ENCODE assay signal across 16 cellular contexts in genomic region chr1:64539279-64539678, GRCh38.
DNase-seq lines count a peak whose midpoint lies in the region; ATAC-seq and TF ChIP-seq lines count a peak whose summit lies in the region.
"Had no signal": no experiment of that assay in that cellular context is flagged by ENCODE, and none has a peak within 500 bp of the region (broad histone marks: within the 10 kb centered on the region; RNA-seq: fewer than 3 reads in every experiment).

No MANE protein-coding gene starts in this region.

- TF ChIP-seq CTCF in heart left ventricle (IDR thresholded peaks at IDR 0.05) (no peak), gastroesophageal sphincter (IDR thresholded peaks at IDR 0.05) (no peak), gastrocnemius medialis (IDR thresholded peaks at IDR 0.05 in 4 of 5, conservative IDR thresholded peaks at IDR 0.05 in 1 of 5) (no peak), Caco-2 (IDR thresholded peaks at IDR 0.05; ENCODE audit: insufficient read depth in 1 of 2, low read depth in 1 of 2, low read length in 1 of 2, severe bottlenecking in 1 of 2, unreplicated experiment in 1 of 2) (no peak)

- intact Hi-C loops in heart left ventricle (cut with DNase I) (loop anchor here in 1 of 10 donors (5.0 kb wide), 1 partner anchor 62 kb away; no protein-coding TSS in a partner anchor), cardiac septum (cut with DNase I) (loop anchor here (5.0 kb wide), 2 partner anchors 37 to 67 kb away; partner anchors contain the start of gene CACHD1), gastrocnemius medialis (cut with DNase I; ENCODE audit: low total_unique reads) (no loop called here), Caco-2 (cut with micrococcal nuclease; ENCODE audit: unreplicated experiment) (no loop called here)

- POLR2A ChIA-PET in Caco-2 (lab: Charles Lee) = interaction anchor here (0.5 kb wide), 1 partner anchor 50 kb away, joined by 3 read pairs; no protein-coding TSS in a partner anchor

- DNase-seq in heart left ventricle (no peak), cardiac septum (ENCODE audit: low spot score) (no peak), gastrocnemius medialis (no peak), NCI-H510A treated with DMSO at 0.1 percent for 48 hours (lab: John Stamatoyannopoulos, UW) (no peak), NK-92 (lab: John Stamatoyannopoulos, UW; ENCODE audit: unreplicated experiment) (no peak), GM19238 (ENCODE audit: insufficient read length, low spot score) (no peak), Caco-2 (no peak)
- DNase-seq: activated B cell treated with CpG ODN at 0.5 μM for 24 hours; activated CD8-positive, alpha-beta memory T cell treated with anti-CD3 and anti-CD28 coated beads for 24 hours; amniotic stem cell; foreskin keratinocyte; NCI-H510A had no signal

- WGBS in heart left ventricle, 4 donors = 52 to 61% (median 56%) methylated on average over 3 of the region's 3 CpGs
- WGBS in gastroesophageal sphincter (ENCODE audit: low coverage in 1 of 2), 2 donors = 36 to 41% methylated on average over 2 to 3 of the region's 3 CpGs

- H3K36me3 ChIP-seq in heart left ventricle = no peaks in the 10 kb centered on the region
- H3K36me3 ChIP-seq in gastroesophageal sphincter = no peaks in the 10 kb centered on the region
- H3K36me3 ChIP-seq in gastrocnemius medialis = no peaks in the 10 kb centered on the region
- H3K36me3 ChIP-seq in Caco-2 (ENCODE audit: control insufficient read depth, insufficient read depth, low read length) = no peaks in the 10 kb centered on the region
- H3K36me3 ChIP-seq: prostate gland had no signal

- no peaks in the 10 kb centered on the region for H3K27me3 Mint-ChIP-seq in Caco-2 (ENCODE audit: insufficient read depth, unreplicated experiment)

- H3K4me3 ChIP-seq in heart left ventricle = peak overlapping the region in 2 of 12 donors; percentile 43 to 50
- no peak overlapping the region for H3K4me3 ChIP-seq in gastroesophageal sphincter
- no peak overlapping the region for H3K4me3 ChIP-seq in gastrocnemius medialis
- H3K4me3 ChIP-seq in Caco-2 (ENCODE audit: low read depth, low read length) = no peak overlapping the region
- H3K4me3 ChIP-seq: prostate gland had no signal

- H3K4me1 Mint-ChIP-seq in Caco-2 (ENCODE audit: low read depth, unreplicated experiment) = peaks cover 13% of the 10 kb centered on the region
- H3K4me1 Mint-ChIP-seq: activated B cell treated with CpG ODN at 0.5 μM for 24 hours; stimulated activated effector memory CD8-positive, alpha-beta T cell treated with anti-CD3 and anti-CD28 coated beads, Interleukin-12 subunit alpha, Interleukin-12 subunit beta, amount 100 ng/mL, for 72 hours had no signal

- no peaks in the 10 kb centered on the region for H3K9me3 Mint-ChIP-seq in Caco-2 (ENCODE audit: unreplicated experiment)
- H3K9me3 Mint-ChIP-seq: activated B cell treated with CpG ODN at 0.5 μM for 24 hours had no signal

- H3K27me3 ChIP-seq in heart left ventricle = no peaks in the 10 kb centered on the region
- no peaks in the 10 kb centered on the region for H3K27me3 ChIP-seq in gastroesophageal sphincter
- no peaks in the 10 kb centered on the region for H3K27me3 ChIP-seq in gastrocnemius medialis
- no peaks in the 10 kb centered on the region for H3K27me3 ChIP-seq in Caco-2 (replicated peaks; ENCODE audit: control insufficient read depth, insufficient read depth, low read length)
- H3K27me3 ChIP-seq: foreskin keratinocyte had no signal

- H3K27ac Mint-ChIP-seq in Caco-2 (ENCODE audit: unreplicated experiment) = no peak overlapping the region
- H3K27ac Mint-ChIP-seq: activated B cell treated with CpG ODN at 0.5 μM for 24 hours; activated T-helper 17 cell treated with anti-CD3 and anti-CD28 coated beads, Interleukin-2, amount 50 U/mL, for 72 hours; stimulated activated effector memory CD8-positive, alpha-beta T cell treated with anti-CD3 and anti-CD28 coated beads, Interleukin-12 subunit alpha, Interleukin-12 subunit beta, amount 100 ng/mL, for 72 hours had no signal

- CTCF ChIA-PET in Caco-2 (lab: Charles Lee) = no interaction called here

- peak overlapping the region in 11 of 12 donors; percentile 47 to 73 (median 61) for H3K27ac ChIP-seq in heart left ventricle
- H3K27ac ChIP-seq in gastroesophageal sphincter = peak overlapping the region in 3 of 4 donors; percentile 23 to 68 (median 44)
- peak overlapping the region; percentile 47 to 72 (median 51) for H3K27ac ChIP-seq in gastrocnemius medialis
- H3K27ac ChIP-seq: foreskin keratinocyte, prostate gland had no signal

- no peak overlapping the region for H3K4me3 Mint-ChIP-seq in Caco-2 (ENCODE audit: unreplicated experiment)
- H3K4me3 Mint-ChIP-seq: activated B cell treated with CpG ODN at 0.5 μM for 24 hours; activated T-helper 17 cell treated with anti-CD3 and anti-CD28 coated beads, Interleukin-2, amount 50 U/mL, for 72 hours; stimulated activated effector memory CD8-positive, alpha-beta T cell treated with anti-CD3 and anti-CD28 coated beads, Interleukin-12 subunit alpha, Interleukin-12 subunit beta, amount 100 ng/mL, for 72 hours had no signal

- peaks cover 0 to 60% (median 30%) of the 10 kb centered on the region in 12 donors for H3K4me1 ChIP-seq in heart left ventricle
- peaks cover 7 to 73% (median 12%) of the 10 kb centered on the region in 3 donors for H3K4me1 ChIP-seq in gastroesophageal sphincter
- peaks cover 9 to 24% of the 10 kb centered on the region in 2 donors for H3K4me1 ChIP-seq in gastrocnemius medialis
- peaks cover 15% of the 10 kb centered on the region; the same call in 1 of the 2 replicates for H3K4me1 ChIP-seq in Caco-2
- H3K4me1 ChIP-seq: foreskin keratinocyte had no signal

- peaks cover 10% of the 10 kb centered on the region for H3K36me3 Mint-ChIP-seq in Caco-2 (ENCODE audit: insufficient read depth, unreplicated experiment)
- H3K36me3 Mint-ChIP-seq: stimulated activated effector memory CD8-positive, alpha-beta T cell treated with anti-CD3 and anti-CD28 coated beads, Interleukin-12 subunit alpha, Interleukin-12 subunit beta, amount 100 ng/mL, for 72 hours had no signal

- in situ Hi-C loops in gastrocnemius medialis (cut with MboI; ENCODE audit: low sequenced_read_pairs in 4 of 4) = no loop called here

- no TSS peak for BruUV-seq in Caco-2 (replicated peaks; lab: Mats Ljungman, UMichigan)

- no peak for ATAC-seq in heart left ventricle
- ATAC-seq in gastroesophageal sphincter = no peak
- ATAC-seq in gastrocnemius medialis = no peak
- ATAC-seq: activated T-helper 17 cell treated with anti-CD3 and anti-CD28 coated beads, Interleukin-2, amount 50 U/mL, for 72 hours; foreskin keratinocyte; stimulated activated effector memory CD8-positive, alpha-beta T cell treated with anti-CD3 and anti-CD28 coated beads, Interleukin-12 subunit alpha, Interleukin-12 subunit beta, amount 100 ng/mL, for 72 hours had no signal

- no peak for TF ChIP-seq EP300 in gastroesophageal sphincter (IDR thresholded peaks at IDR 0.05)

- H3K9me3 ChIP-seq in heart left ventricle (peaks cover 0 to 3% (median 0%) of the 10 kb centered on the region in 12 donors), gastroesophageal sphincter (no peaks in the 10 kb centered on the region), gastrocnemius medialis (no peaks in the 10 kb centered on the region), Caco-2 (no peaks in the 10 kb centered on the region)
- H3K9me3 ChIP-seq: prostate gland had no signal

- TF ChIP-seq POLR2A in heart left ventricle (IDR thresholded peaks at IDR 0.05) (no peak), gastroesophageal sphincter (IDR thresholded peaks at IDR 0.05) (no peak), gastrocnemius medialis (IDR thresholded peaks at IDR 0.05) (no peak)
